ENCODE assay signal across 15 cellular contexts in the genomic region with DNA sequence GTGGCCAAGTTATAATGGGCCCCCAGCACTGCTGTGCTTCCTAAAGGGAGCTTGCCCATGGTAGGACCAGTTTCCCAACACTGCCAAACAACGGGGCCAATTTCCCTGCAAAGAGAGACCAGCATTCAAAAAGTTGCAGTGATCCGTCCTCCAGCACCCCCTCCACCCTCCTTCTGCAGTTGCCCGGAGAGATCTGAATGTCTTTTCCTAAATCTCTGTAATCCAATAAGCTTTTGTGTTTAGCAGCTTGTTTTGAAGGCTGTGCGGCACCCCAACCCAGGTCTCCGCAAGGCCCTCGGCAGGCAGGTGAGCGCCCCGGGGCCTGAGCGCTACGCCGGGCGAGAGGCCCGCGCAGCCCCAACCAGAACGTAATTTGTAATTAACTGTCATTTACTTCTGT.
"Had no signal": no experiment of that assay in that cellular context is flagged by ENCODE, and none has a peak within 500 bp of the region (broad histone marks: within the 10 kb centered on the region; RNA-seq: fewer than 3 reads in every experiment).

No MANE protein-coding gene starts in this region.

- H3K4me3 Mint-ChIP-seq: activated CD8-positive, alpha-beta T cell treated with anti-CD3 and anti-CD28 coated beads, Interleukin-2, amount 10 ng/mL, durations not matched to agents 7 days and 5 days; activated T-helper 1 cell treated with anti-CD3 and anti-CD28 coated beads, Interleukin-12 subunit alpha, Interleukin-12 subunit beta, Interleukin-2, Interleukin-4 antibody, amounts not matched to agents 30 ng/mL and 10 ng/mL and 1 ng/mL, durations not matched to agents 14 hours and 24 hours and 36 hours; central memory CD8-positive, alpha-beta T cell; natural killer cell treated with Interleukin-12 subunit alpha and Interleukin-12 subunit beta and Interleukin-15 and Interleukin-18, amount 100 ng/mL, for 72 hours had no signal

- DNase-seq: activated CD4-positive, alpha-beta T cell treated with anti-CD3 and anti-CD28 coated beads for 4 hours; activated CD8-positive, alpha-beta T cell treated with anti-CD3 and anti-CD28 coated beads, Interleukin-2, amount 10 ng/mL, durations not matched to agents 7 days and 5 days; activated naive CD4-positive, alpha-beta T cell treated with Interleukin-2 at 50 U/mL for 16 hours; body of pancreas; hypothalamus; mammary epithelial cell; ovary; stimulated activated CD4-positive, alpha-beta T cell treated with anti-CD3 and anti-CD28 coated beads, Interleukin-4, amount 100 ng/mL, for 4 hours; stomach; T-helper 1 cell; uterus had no signal

- H3K36me3 ChIP-seq: ovary, stomach, uterus had no signal

- H3K9me3 ChIP-seq: body of pancreas, ovary, uterus had no signal

- H3K27ac Mint-ChIP-seq: activated CD8-positive, alpha-beta T cell treated with anti-CD3 and anti-CD28 coated beads, Interleukin-2, amount 10 ng/mL, durations not matched to agents 7 days and 5 days; activated T-helper 1 cell treated with anti-CD3 and anti-CD28 coated beads, Interleukin-12 subunit alpha, Interleukin-12 subunit beta, Interleukin-2, Interleukin-4 antibody, amounts not matched to agents 30 ng/mL and 10 ng/mL and 1 ng/mL, durations not matched to agents 14 hours and 24 hours and 36 hours; natural killer cell treated with Interleukin-12 subunit alpha and Interleukin-12 subunit beta and Interleukin-15 and Interleukin-18, amount 100 ng/mL, for 72 hours had no signal

- H3K4me3 ChIP-seq: body of pancreas, ovary, stomach, uterus had no signal

- H3K4me1 Mint-ChIP-seq: central memory CD8-positive, alpha-beta T cell had no signal

- H3K4me1 ChIP-seq: body of pancreas, stomach, uterus had no signal

- H3K27me3 ChIP-seq: ovary had no signal

- H3K9me3 Mint-ChIP-seq: central memory CD8-positive, alpha-beta T cell had no signal

- H3K27ac ChIP-seq: body of pancreas, ovary, stomach, uterus, VCaP had no signal
